Comparison of ENCODE assay signal across 2 cellular contexts in the genomic region with DNA sequence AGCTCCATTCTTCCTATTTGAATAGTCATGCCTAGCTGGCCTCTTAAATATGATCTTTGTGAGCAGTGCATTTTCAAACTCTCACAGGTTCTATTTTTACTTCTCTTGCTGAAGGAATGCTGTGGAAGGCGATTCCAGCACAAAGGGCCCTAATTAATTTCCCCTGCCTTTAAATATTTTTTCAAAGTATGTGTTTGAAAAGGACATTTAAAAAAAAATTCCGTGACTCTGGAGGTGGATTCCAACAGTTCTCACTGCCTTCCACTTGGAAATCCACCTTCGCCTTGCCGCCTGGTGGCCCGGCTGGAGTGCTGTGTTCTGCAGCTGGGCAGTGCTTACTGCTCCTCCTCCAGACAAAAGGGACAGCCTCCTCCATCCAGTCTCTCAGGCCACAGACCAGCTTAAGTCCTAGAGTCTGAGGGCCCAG.
TF ChIP-seq lines count a peak whose summit lies in the region.

No MANE protein-coding gene starts in this region.

TF ChIP-seq in SK-N-SH treated with all-trans-retinoic acid at 6 μM for 48 hours, 23 proteins besides CTCF, POLR2A, EP300 and RAD21 (continued from another document):
- TF ChIP-seq ZFP30 (CRISPR knock-in tag; IDR thresholded peaks at IDR 0.05) (no peak), ZNF8 (CRISPR knock-in tag; IDR thresholded peaks at IDR 0.05) (no peak), ZNF70 (CRISPR knock-in tag; IDR thresholded peaks at IDR 0.05) (no peak), TSHZ2 (CRISPR knock-in tag; IDR thresholded peaks at IDR 0.05) (no peak), BACH2 (CRISPR knock-in tag; IDR thresholded peaks at IDR 0.05; ENCODE audit: borderline replicate concordance) (no peak), ZFP3 (CRISPR knock-in tag; IDR thresholded peaks at IDR 0.05) (no peak), TOX (CRISPR knock-in tag; IDR thresholded peaks at IDR 0.05; ENCODE audit: borderline replicate concordance) (no peak), TCF4 (CRISPR knock-in tag; IDR thresholded peaks at IDR 0.05; ENCODE audit: borderline replicate concordance) (no peak), ZNF565 (CRISPR knock-in tag; conservative IDR thresholded peaks at IDR 0.05; ENCODE audit: low read depth) (no peak), GLIS3 (CRISPR knock-in tag; IDR thresholded peaks at IDR 0.05) (no peak), POU6F1 (CRISPR knock-in tag; IDR thresholded peaks at IDR 0.05; ENCODE audit: borderline replicate concordance, low read depth) (no peak), ARNTL (CRISPR knock-in tag; IDR thresholded peaks at IDR 0.05; ENCODE audit: borderline replicate concordance, low read depth) (no peak)

TF ChIP-seq in SK-N-SH, 30 proteins besides CTCF, POLR2A, EP300 and RAD21 (continued from another document):
- TF ChIP-seq ZBTB33 (IDR thresholded peaks at IDR 0.05; ENCODE audit: borderline replicate concordance, low read depth) = no peak
- TF ChIP-seq SIN3A (IDR thresholded peaks at IDR 0.05; ENCODE audit: borderline replicate concordance, low read depth, low read length) = no peak
- no peak for TF ChIP-seq TAF1 (IDR thresholded peaks at IDR 0.05; ENCODE audit: borderline replicate concordance, low read depth, low read length)
- TF ChIP-seq REST (IDR thresholded peaks at IDR 0.05; ENCODE audit: low read depth, low read length) = no peak
- TF ChIP-seq FOXJ3 (CRISPR knock-in tag; IDR thresholded peaks at IDR 0.05) = no peak
- TF ChIP-seq IRF3 (IDR thresholded peaks at IDR 0.05; ENCODE audit: low read depth, low read length) = no peak
